30 cellular contexts compared by ENCODE assay signal in the genomic region with DNA sequence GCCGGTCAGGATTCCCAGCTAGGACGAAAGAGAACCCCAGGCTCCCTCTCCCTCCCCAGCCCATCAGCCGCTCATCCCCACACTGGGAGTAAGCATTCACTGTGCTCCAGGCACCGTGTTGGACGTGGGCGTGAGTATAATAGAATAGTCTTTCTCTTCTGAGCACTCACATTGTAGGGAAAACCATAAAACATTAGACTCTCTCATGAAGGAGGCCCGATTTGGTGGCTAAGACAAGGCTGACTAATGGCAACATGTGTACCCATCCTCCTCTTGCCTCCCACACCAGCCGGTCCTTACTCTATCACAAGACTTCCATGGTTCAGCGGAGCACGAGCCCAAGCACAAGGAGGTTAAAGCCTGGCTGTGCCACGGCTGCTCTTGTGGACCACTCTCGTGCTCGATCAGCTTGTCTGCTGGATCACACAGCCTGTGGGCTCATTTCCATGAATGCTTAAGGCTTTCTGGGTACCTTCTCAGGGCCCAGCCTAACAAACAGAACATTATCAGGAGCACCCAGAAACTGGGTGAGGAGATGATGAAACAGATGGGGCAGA.
"Had no signal": no experiment of that assay in that cellular context is flagged by ENCODE, and none has a peak within 500 bp of the region (broad histone marks: within the 10 kb centered on the region; RNA-seq: fewer than 3 reads in every experiment).

No MANE protein-coding gene starts in this region.

- H3K27me3 ChIP-seq: adrenal gland, body of pancreas, breast epithelium had no signal

- H3K27ac ChIP-seq: adrenal gland, body of pancreas, breast epithelium, PC-9, RWPE1, SK-N-MC had no signal

- H3K4me1 ChIP-seq: adrenal gland, body of pancreas, breast epithelium had no signal

- DNase-seq: activated CD4-positive, alpha-beta memory T cell treated with anti-CD3 and anti-CD28 coated beads for 36 hours; activated CD4-positive, alpha-beta T cell treated with anti-CD3 and anti-CD28 coated beads, Interleukin-2, amount 10 ng/mL, durations not matched to agents 7 days and 5 days; activated CD8-positive, alpha-beta memory T cell treated with anti-CD3 and anti-CD28 coated beads, Interleukin-2, amount 50 U/mL, for 4 hours; activated gamma-delta T cell treated with Interleukin-2 at 50 U/mL for 16 hours; activated naive CD4-positive, alpha-beta T cell treated with anti-CD3 and anti-CD28 coated beads for 36 hours; activated T-cell treated with anti-CD3 and anti-CD28 coated beads for 4 hours; activated T-cell treated with anti-CD3 and anti-CD28 coated beads, Interleukin-2, amount 50 U/mL, for 4 hours; adrenal gland; Kasumi-1; KG1; MM.1S; NCI-H1092 treated with DMSO at 0.1 percent for 48 hours; NCI-H1417; NCI-H146; NCI-H187; NCI-H2029 treated with DMSO at 0.1 percent for 48 hours; NCI-H2107; NCI-H2171; NCI-H510A; NCI-H526; NCI-H748 treated with DMSO at 0.1 percent for 48 hours; NK-92 treated with Interleukin-12 subunit alpha and Interleukin-12 subunit beta, amount 100 ng/mL, for 24 hours; PC-9 had no signal

- H3K4me3 Mint-ChIP-seq: activated CD4-positive, alpha-beta memory T cell treated with anti-CD3 and anti-CD28 coated beads for 36 hours; activated CD4-positive, alpha-beta T cell treated with anti-CD3 and anti-CD28 coated beads, Interleukin-2, amount 10 ng/mL, durations not matched to agents 7 days and 5 days; activated naive CD4-positive, alpha-beta T cell treated with anti-CD3 and anti-CD28 coated beads for 36 hours; activated T-cell treated with anti-CD3 and anti-CD28 coated beads, Interleukin-2, amount 50 U/mL, for 4 hours; activated T-helper 1 cell treated with anti-CD3 and anti-CD28 coated beads, Interleukin-12 subunit alpha, Interleukin-12 subunit beta, Interleukin-2, Interleukin-4 antibody, amounts not matched to agents 30 ng/mL and 10 ng/mL and 1 ng/mL, durations not matched to agents 14 hours and 24 hours and 36 hours; T-helper 2 cell treated with Interferon-gamma antibody and Interleukin-4, amounts not matched to agents 5 μg/mL and 100 μg/mL, for 36 hours had no signal

- H3K27ac Mint-ChIP-seq: activated CD4-positive, alpha-beta memory T cell treated with anti-CD3 and anti-CD28 coated beads for 36 hours; activated CD4-positive, alpha-beta T cell treated with anti-CD3 and anti-CD28 coated beads, Interleukin-2, amount 10 ng/mL, durations not matched to agents 7 days and 5 days; activated naive CD4-positive, alpha-beta T cell treated with anti-CD3 and anti-CD28 coated beads for 36 hours; activated naive CD4-positive, alpha-beta T cell treated with anti-CD3 and anti-CD28 coated beads, Interleukin-2, amount 50 U/mL, for 72 hours; activated T-helper 1 cell treated with anti-CD3 and anti-CD28 coated beads, Interleukin-12 subunit alpha, Interleukin-12 subunit beta, Interleukin-2, Interleukin-4 antibody, amounts not matched to agents 30 ng/mL and 10 ng/mL and 1 ng/mL, durations not matched to agents 14 hours and 24 hours and 36 hours; T-helper 2 cell treated with Interferon-gamma antibody and Interleukin-4, amounts not matched to agents 5 μg/mL and 100 μg/mL, for 36 hours had no signal

- H3K4me2 ChIP-seq: PC-9 had no signal

- H3K4me1 Mint-ChIP-seq: activated CD4-positive, alpha-beta T cell treated with anti-CD3 and anti-CD28 coated beads, Interleukin-2, amount 10 ng/mL, durations not matched to agents 7 days and 5 days had no signal

- H3K36me3 ChIP-seq: adrenal gland, breast epithelium had no signal

- H3K36me3 Mint-ChIP-seq: activated CD4-positive, alpha-beta memory T cell treated with anti-CD3 and anti-CD28 coated beads for 36 hours; activated naive CD4-positive, alpha-beta T cell treated with anti-CD3 and anti-CD28 coated beads, Interleukin-2, amount 50 U/mL, for 72 hours had no signal

- H3K9me3 ChIP-seq: adrenal gland, body of pancreas, breast epithelium had no signal

- H3K27me3 Mint-ChIP-seq: activated CD4-positive, alpha-beta memory T cell treated with anti-CD3 and anti-CD28 coated beads for 36 hours; activated CD4-positive, alpha-beta T cell treated with anti-CD3 and anti-CD28 coated beads, Interleukin-2, amount 10 ng/mL, durations not matched to agents 7 days and 5 days had no signal

- H3K4me3 ChIP-seq: adrenal gland, body of pancreas, breast epithelium, PC-9, SK-N-MC had no signal

- H3K9me3 Mint-ChIP-seq: activated CD4-positive, alpha-beta memory T cell treated with anti-CD3 and anti-CD28 coated beads for 36 hours; activated CD4-positive, alpha-beta T cell treated with anti-CD3 and anti-CD28 coated beads, Interleukin-2, amount 10 ng/mL, durations not matched to agents 7 days and 5 days; activated naive CD4-positive, alpha-beta T cell treated with anti-CD3 and anti-CD28 coated beads for 36 hours; activated T-cell treated with anti-CD3 and anti-CD28 coated beads, Interleukin-2, amount 50 U/mL, for 4 hours; activated T-helper 1 cell treated with anti-CD3 and anti-CD28 coated beads, Interleukin-12 subunit alpha, Interleukin-12 subunit beta, Interleukin-2, Interleukin-4 antibody, amounts not matched to agents 30 ng/mL and 10 ng/mL and 1 ng/mL, durations not matched to agents 14 hours and 24 hours and 36 hours; T-helper 2 cell treated with Interferon-gamma antibody and Interleukin-4, amounts not matched to agents 5 μg/mL and 100 μg/mL, for 36 hours had no signal
